Comparison of ENCODE assay signal across 19 cellular contexts in the genomic region with DNA sequence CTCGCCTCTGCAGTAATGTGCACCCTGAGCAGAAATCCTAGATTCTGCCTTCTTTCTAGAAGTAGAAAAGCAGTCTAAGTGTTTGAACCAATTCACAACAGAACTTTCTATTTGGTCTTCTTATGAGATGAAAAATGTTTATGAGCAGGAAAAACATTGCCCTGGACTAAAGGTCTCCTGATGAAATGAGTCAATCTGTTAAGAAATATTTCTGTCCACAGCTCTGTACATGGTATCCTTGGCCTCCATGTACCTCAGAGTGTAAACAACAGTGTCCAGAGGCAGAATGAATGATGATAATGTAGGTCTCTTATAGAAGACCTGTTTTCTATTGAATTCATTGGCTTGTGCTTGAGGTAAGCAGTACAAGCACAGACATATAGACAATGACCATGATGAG. TPM values are rescaled to one million over a fixed set of nuclear protein-coding genes. Genes with fewer than 3 reads are reported as not detected.
DNase-seq lines count a peak whose midpoint lies in the region; ATAC-seq, FAIRE-seq and TF ChIP-seq lines count a peak whose summit lies in the region.
"Had no signal": no experiment of that assay in that cellular context is flagged by ENCODE, and none has a peak within 500 bp of the region (broad histone marks: within the 10 kb centered on the region; RNA-seq: fewer than 3 reads in every experiment).

No MANE protein-coding gene starts in this region.

- no peak overlapping the region for H2BK12ac ChIP-seq in mesenchymal stem cell (ENCODE audit: low read length in 2 of 2)

- no TSS peak for BruUV-seq in HepG2 (replicated peaks; lab: Mats Ljungman, UMichigan)

- no peaks in the 10 kb centered on the region for H3K9me3 ChIP-seq in liver (ENCODE audit: control insufficient read depth in 4 of 4, low read length in 3 of 4)
- peaks cover 7% of the 10 kb centered on the region; the same call in 1 of the 2 replicates for H3K9me3 ChIP-seq in HepG2 (ENCODE audit: low read length)
- no peaks in the 10 kb centered on the region for H3K9me3 ChIP-seq in mesenchymal stem cell (ENCODE audit: control insufficient read depth, low read length)
- H3K9me3 ChIP-seq: BLaER1, Caco-2 had no signal

- TF ChIP-seq RAD21 in liver (IDR thresholded peaks at IDR 0.05) (peak; percentile 51 to 66), HepG2 (CRISPR knock-in tag; IDR thresholded peaks at IDR 0.05) (no peak)

- no peak for ATAC-seq in HepG2
- ATAC-seq in GM21360 (IDR thresholded peaks at IDR 0.05; ENCODE audit: unreplicated experiment): no peak
- ATAC-seq in SK-N-SH treated with all-trans-retinoic acid at 6 μM for 48 hours: no peak
- no peak for ATAC-seq in GM19328 (IDR thresholded peaks at IDR 0.05; ENCODE audit: unreplicated experiment)
- ATAC-seq: K562 had no signal

- no peak for TF ChIP-seq POLR2A in HepG2 (IDR thresholded peaks at IDR 0.05; ENCODE audit: insufficient read depth in 1 of 2, low read depth in 2 of 2, low read length in 2 of 2)

- H3K14ac ChIP-seq in mesenchymal stem cell (ENCODE audit: low read length in 2 of 2): no peak overlapping the region

- no peak overlapping the region for H4K8ac ChIP-seq in mesenchymal stem cell (ENCODE audit: low read length)

- TF ChIP-seq EP300 in HepG2 (IDR thresholded peaks at IDR 0.05; ENCODE audit: low read depth in 2 of 2, low read length in 2 of 2) (no peak), HepG2 (CRISPR knock-in tag; IDR thresholded peaks at IDR 0.05; ENCODE audit: borderline replicate concordance) (no peak)

- intact Hi-C loops in HepG2 (cut with micrococcal nuclease; ENCODE audit: unreplicated experiment): no loop called here

- H3K18ac ChIP-seq in mesenchymal stem cell (ENCODE audit: low read depth in 1 of 2, low read length in 2 of 2): no peak overlapping the region

- H3K9ac ChIP-seq in liver (ENCODE audit: low read depth in 1 of 2, low read length in 2 of 2) (peak overlapping the region in 1 of 2 donors; percentile 26), HepG2 (ENCODE audit: insufficient read depth, low read depth, low read length) (no peak overlapping the region), mesenchymal stem cell (ENCODE audit: low read length) (no peak overlapping the region)
- H3K9ac ChIP-seq: BLaER1 had no signal

- H2BK15ac ChIP-seq in mesenchymal stem cell (ENCODE audit: low read depth, poor library complexity, severe bottlenecking): no peak overlapping the region

- WGBS in liver: 69% methylated on average over 1 of the region's 1 CpG
- 0% methylated on average over 1 of the region's 1 CpG for WGBS in HepG2 (ENCODE audit: low lambda C conversion rate)
- no CpG with 5 or more reads among the region's 1 CpG for WGBS in mesenchymal stem cell

- H3K36me3 ChIP-seq in liver (ENCODE audit: control insufficient read depth in 4 of 4, insufficient read depth in 3 of 4, low read depth in 1 of 4, low read length in 3 of 4) (no peaks in the 10 kb centered on the region), HepG2 (replicated peaks in 1 of 2; ENCODE audit: control insufficient read depth in 1 of 2, insufficient read depth in 2 of 2, low read length in 2 of 2) (no peaks in the 10 kb centered on the region), mesenchymal stem cell (ENCODE audit: control insufficient read depth in 1 of 2, insufficient read depth in 2 of 2, low read depth in 1 of 2, low read length in 2 of 2) (no peaks in the 10 kb centered on the region)
- H3K36me3 ChIP-seq: BLaER1 had no signal

- no peaks in the 10 kb centered on the region for H3K79me2 ChIP-seq in HepG2 (ENCODE audit: insufficient read depth, low read length)

- H4K20me1 ChIP-seq in HepG2 (ENCODE audit: insufficient read depth, low read length): no peaks in the 10 kb centered on the region
- H4K20me1 ChIP-seq: BLaER1 had no signal

- POLR2A ChIA-PET in HepG2 (lab: Yijun Ruan, JAX): no interaction called here

- DNase-seq in HepG2 (ENCODE audit: low spot score) (no peak), fibroblast of mammary gland (ENCODE audit: low read depth) (peak; percentile 46), mesenchymal stem cell (peak; percentile 5)
- DNase-seq: 8988T; AML-193; Caco-2; CD8-positive, alpha-beta memory T cell; DND-41; GDM1; GOT3; H9 had no signal

- CTCF ChIA-PET in HepG2 (lab: Yijun Ruan, JAX; ENCODE audit: low intra/inter-chr PET ratio, low total read pairs): no interaction called here

- no peak overlapping the region for H2BK5ac ChIP-seq in mesenchymal stem cell (ENCODE audit: low read depth, low read length, poor library complexity, severe bottlenecking)

- no peak overlapping the region for H3K23ac ChIP-seq in mesenchymal stem cell (ENCODE audit: low read length in 2 of 2)

- FAIRE-seq in HepG2 (lab: Jason Lieb, UNC): no peak
- FAIRE-seq: GM12892, HTR-8/SVneo, K562 had no signal

- in situ Hi-C loops in HepG2 (cut with HindIII; ENCODE audit: extremely low pct_ligation_motif_present, low pct_unique_long_range_greater_than_20kb): no loop called here

- H3K27me3 ChIP-seq in liver (ENCODE audit: control insufficient read depth in 4 of 4, insufficient read depth in 4 of 4, low read length in 3 of 4): no peaks in the 10 kb centered on the region
- H3K27me3 ChIP-seq in HepG2 (ENCODE audit: control insufficient read depth in 1 of 2, insufficient read depth in 2 of 2, low read length in 2 of 2): no peaks in the 10 kb centered on the region
- no peaks in the 10 kb centered on the region for H3K27me3 ChIP-seq in mesenchymal stem cell (ENCODE audit: control insufficient read depth in 1 of 2, insufficient read depth in 1 of 2, low read length in 2 of 2)
- H3K27me3 ChIP-seq: BLaER1 had no signal

- no peak overlapping the region for H3K4ac ChIP-seq in mesenchymal stem cell (ENCODE audit: low read depth in 1 of 2, low read length in 2 of 2)

- no peak overlapping the region for H2BK120ac ChIP-seq in mesenchymal stem cell (ENCODE audit: low read depth, low read length)

- no peaks in the 10 kb centered on the region for H3K79me1 ChIP-seq in mesenchymal stem cell (replicated peaks; ENCODE audit: low read length, poor library complexity, severe bottlenecking)

- H3K4me1 ChIP-seq in liver (ENCODE audit: control insufficient read depth in 4 of 4, insufficient read depth in 4 of 4, low read length in 3 of 4) (peaks cover 3 to 32% (median 16%) of the 10 kb centered on the region in 4 donors), HepG2 (ENCODE audit: insufficient read depth, low read length) (no peaks in the 10 kb centered on the region), mesenchymal stem cell (ENCODE audit: control insufficient read depth, insufficient read depth, low read depth, low read length) (no peaks in the 10 kb centered on the region)
- H3K4me1 ChIP-seq: BLaER1, Caco-2 had no signal

- no peak for TF ChIP-seq CTCF in liver (IDR thresholded peaks at IDR 0.05; ENCODE audit: low read depth, low read length, missing input control)
- no peak for TF ChIP-seq CTCF in HepG2 (CRISPR knock-in tag; IDR thresholded peaks at IDR 0.05)
- TF ChIP-seq CTCF in fibroblast of mammary gland (conservative IDR thresholded peaks at IDR 0.05; ENCODE audit: control insufficient read depth, insufficient read depth, low read depth, low read length): no peak

- H2AFZ ChIP-seq in HepG2 (ENCODE audit: low read length): no peak overlapping the region
- H2AFZ ChIP-seq in mesenchymal stem cell (ENCODE audit: low read depth, low read length): no peak overlapping the region

- no peak overlapping the region for H4K91ac ChIP-seq in mesenchymal stem cell (ENCODE audit: low read length)

- H2AK5ac ChIP-seq in mesenchymal stem cell (ENCODE audit: low read length, severe bottlenecking): no peak overlapping the region

- H3K4me3 ChIP-seq in liver (ENCODE audit: low read depth in 1 of 3, low read length in 3 of 3) (no peak overlapping the region), HepG2 (replicated peaks in 1 of 3; ENCODE audit: insufficient read depth in 1 of 3, low read depth in 2 of 3, low read length in 3 of 3) (no peak overlapping the region), fibroblast of mammary gland (ENCODE audit: control insufficient read depth, low read depth, low read length) (no peak overlapping the region), mesenchymal stem cell (ENCODE audit: insufficient read depth in 1 of 2, low read depth in 1 of 2, low read length in 2 of 2) (no peak overlapping the region)
- H3K4me3 ChIP-seq: BLaER1, K562 had no signal

- no peak overlapping the region for H3K4me2 ChIP-seq in HepG2 (ENCODE audit: low read depth, low read length)
- H3K4me2 ChIP-seq in mesenchymal stem cell (ENCODE audit: low read length, poor library complexity, severe bottlenecking): no peak overlapping the region
- H3K4me2 ChIP-seq: BLaER1 had no signal

- peak overlapping the region; percentile 73 to 83 for H3K27ac ChIP-seq in liver (ENCODE audit: low read depth in 1 of 2, low read length in 2 of 2)
- H3K27ac ChIP-seq in HepG2 (ENCODE audit: extremely low read length, insufficient read depth, low read length): no peak overlapping the region
- no peak overlapping the region for H3K27ac ChIP-seq in mesenchymal stem cell (ENCODE audit: low read length, poor library complexity, severe bottlenecking)
- H3K27ac ChIP-seq: BLaER1 had no signal

RNA-seq across cellular contexts. Expression of gene APCS, which starts 6.2 kb away (rescaled TPM):
- total RNA-seq in liver (1,000 to 10,000 TPM in 1 of 2 donors, 100 to 1,000 TPM in 1; 162 to 1,740 TPM), HepG2 (2016; rRNA removed; fragmentation: Illumina TruSeq; extraction: Trizol) (not detected in 2 replicates)
- polyA plus RNA-seq in liver (1,000 to 10,000 TPM; 2,014 to 5,859 TPM), HepG2 (2011; rRNA removed) (not detected in 2 replicates)
- total RNA-seq in HepG2 (2016; cell fraction: cytosol; rRNA removed; fragmentation: Illumina TruSeq; extraction: Trizol; ENCODE audit: low read depth): not detected in 2 replicates
- not detected in 2 replicates for total RNA-seq in HepG2 (2016; cell fraction: insoluble cytoplasmic fraction; rRNA removed; fragmentation: Illumina TruSeq; extraction: Trizol)
- total RNA-seq in HepG2 (2016; cell fraction: membrane; rRNA removed; fragmentation: Illumina TruSeq; extraction: Trizol): not detected in 2 replicates
- not detected in 2 replicates for total RNA-seq in HepG2 (2016; cell fraction: nucleus; rRNA removed; fragmentation: Illumina TruSeq; extraction: Trizol)
- polyA plus RNA-seq in HepG2 (2011; cell fraction: cytosol; rRNA removed): not detected in 2 replicates
- polyA plus RNA-seq in HepG2 (2011; cell fraction: nucleus; rRNA removed): not detected in 2 replicates
- not detected in 2 replicates for polyA plus RNA-seq in HepG2 (2012)
- not detected in 2 replicates for polyA plus RNA-seq in HepG2 (2016; cell fraction: cytosol; fragmentation: Illumina TruSeq; extraction: Trizol; ENCODE audit: low read depth)
- not detected in 2 replicates for polyA plus RNA-seq in HepG2 (2016; cell fraction: insoluble cytoplasmic fraction; fragmentation: Illumina TruSeq; extraction: Trizol; ENCODE audit: low read depth)
- not detected in 2 replicates for polyA plus RNA-seq in HepG2 (2016; cell fraction: membrane; fragmentation: Illumina TruSeq; extraction: Trizol; ENCODE audit: low read depth)
- polyA plus RNA-seq in HepG2 (2016; cell fraction: nucleus; fragmentation: Illumina TruSeq; extraction: Trizol; ENCODE audit: insufficient read depth, low read depth): not detected in 2 replicates
- polyA minus RNA-seq in HepG2 (2011; rRNA and poly(A)+ RNA removed; ENCODE audit: low replicate concordance): not detected in 2 replicates
- polyA minus RNA-seq in HepG2 (2011; cell fraction: cytosol; rRNA and poly(A)+ RNA removed): not detected in 2 replicates
- not detected in 2 replicates for polyA minus RNA-seq in HepG2 (2011; cell fraction: nucleus; rRNA and poly(A)+ RNA removed)
- polyA plus RNA-seq in mesenchymal stem cell (2013, experiment 1 of 2): not detected
- not detected for polyA plus RNA-seq in mesenchymal stem cell (2013, experiment 2 of 2)
- total RNA-seq: Caco-2; CD8-positive, alpha-beta memory T cell; H9 had no signal
- polyA plus RNA-seq: CD8-positive, alpha-beta memory T cell; K562 had no signal

RNA-seq across cellular contexts. Expression of gene OR10J5, which starts 45.6 kb away (rescaled TPM):
- total RNA-seq in liver: 1 to 10 TPM in 1 of 2 donors, not detected in 1; 5.7 TPM
- polyA plus RNA-seq in liver: under 1 TPM in 1 of 2 donors, not detected in 1; 0.46 TPM
- total RNA-seq in HepG2 (2016; rRNA removed; fragmentation: Illumina TruSeq; extraction: Trizol): not detected in 2 replicates
- total RNA-seq in HepG2 (2016; cell fraction: cytosol; rRNA removed; fragmentation: Illumina TruSeq; extraction: Trizol; ENCODE audit: low read depth): not detected in 2 replicates
- total RNA-seq in HepG2 (2016; cell fraction: insoluble cytoplasmic fraction; rRNA removed; fragmentation: Illumina TruSeq; extraction: Trizol): not detected in 2 replicates
- total RNA-seq in HepG2 (2016; cell fraction: membrane; rRNA removed; fragmentation: Illumina TruSeq; extraction: Trizol): not detected in 2 replicates
- not detected in 2 replicates for total RNA-seq in HepG2 (2016; cell fraction: nucleus; rRNA removed; fragmentation: Illumina TruSeq; extraction: Trizol)
- polyA plus RNA-seq in HepG2 (2011; rRNA removed): not detected in 2 replicates
- polyA plus RNA-seq in HepG2 (2011; cell fraction: cytosol; rRNA removed): not detected in 2 replicates
- polyA plus RNA-seq in HepG2 (2011; cell fraction: nucleus; rRNA removed): not detected in 2 replicates
- polyA plus RNA-seq in HepG2 (2012): not detected in 2 replicates
- polyA plus RNA-seq in HepG2 (2016; cell fraction: cytosol; fragmentation: Illumina TruSeq; extraction: Trizol; ENCODE audit: low read depth): not detected in 2 replicates
- polyA plus RNA-seq in HepG2 (2016; cell fraction: insoluble cytoplasmic fraction; fragmentation: Illumina TruSeq; extraction: Trizol; ENCODE audit: low read depth): not detected in 2 replicates
- polyA plus RNA-seq in HepG2 (2016; cell fraction: membrane; fragmentation: Illumina TruSeq; extraction: Trizol; ENCODE audit: low read depth): not detected in 2 replicates
- not detected in 2 replicates for polyA plus RNA-seq in HepG2 (2016; cell fraction: nucleus; fragmentation: Illumina TruSeq; extraction: Trizol; ENCODE audit: insufficient read depth, low read depth)
- not detected in 2 replicates for polyA minus RNA-seq in HepG2 (2011; rRNA and poly(A)+ RNA removed; ENCODE audit: low replicate concordance)
- polyA minus RNA-seq in HepG2 (2011; cell fraction: cytosol; rRNA and poly(A)+ RNA removed): not detected in 2 replicates
- not detected in 2 replicates for polyA minus RNA-seq in HepG2 (2011; cell fraction: nucleus; rRNA and poly(A)+ RNA removed)
- not detected for polyA plus RNA-seq in mesenchymal stem cell (2013, experiment 1 of 2)
- polyA plus RNA-seq in mesenchymal stem cell (2013, experiment 2 of 2): not detected
- total RNA-seq: Caco-2; CD8-positive, alpha-beta memory T cell; H9; K562 had no signal
- polyA plus RNA-seq: CD8-positive, alpha-beta memory T cell; K562 had no signal

Comparison
In these comparisons a context has a peak if more than half of its experiments do, and no peak if none do; other contexts are left out.
1. H3K27ac ChIP-seq: peak in liver (2 of 2); none in HepG2 (single experiment) and mesenchymal stem cell (single experiment).
2. RNA of gene APCS, which starts 6.2 kb away (total RNA-seq): 162 to 1,740 TPM in liver; not detected in HepG2; every median in the first group is over 100 times any median in the second.